ENCODE assay signal across 1 cellular context in genomic region chr1:50047916-50048694, GRCh38.
TF ChIP-seq lines count a peak whose summit lies in the region.

No MANE protein-coding gene starts in this region.

TF ChIP-seq in K562, 482 proteins besides CTCF, POLR2A, EP300 and RAD21 (continued from another document):
- TF ChIP-seq MGA (IDR thresholded peaks at IDR 0.05) (no peak), ZBTB34 (CRISPR knock-in tag; IDR thresholded peaks at IDR 0.05) (no peak), ZNF518B (CRISPR knock-in tag; IDR thresholded peaks at IDR 0.05) (no peak), PCBP1 (IDR thresholded peaks at IDR 0.05; ENCODE audit: low read depth, low read length, poor library complexity, severe bottlenecking) (no peak)
